In genomic region chr19:41127801-41128300, GRCh38 we compare ENCODE assay signal across 9 cellular contexts. TPM values are rescaled to one million over a fixed set of nuclear protein-coding genes. Genes with fewer than 3 reads are reported as not detected.
DNase-seq lines count a peak whose midpoint lies in the region; ATAC-seq and TF ChIP-seq lines count a peak whose summit lies in the region.
"Not testable (repeated sequence)": the region's sequence is repeated elsewhere in the genome, so short reads cannot be mapped to it uniquely, and the experiment has no call there.
"Had no signal": no experiment of that assay in that cellular context is flagged by ENCODE, and none has a peak within 500 bp of the region (broad histone marks: within the 10 kb centered on the region; RNA-seq: fewer than 3 reads in every experiment).

No MANE protein-coding gene starts in this region.

- not testable (repeated sequence) for H3K14ac ChIP-seq in H9 (ENCODE audit: insufficient read depth, low read length)

- H3K4me1 Mint-ChIP-seq in H9 (peaks cover 21 to 51% of the 10 kb centered on the region in 2 experiments), WTC11 (peaks cover 29% of the 10 kb centered on the region)
- peaks cover 14% of the 10 kb centered on the region for H3K4me1 Mint-ChIP-seq in activated naive CD8-positive, alpha-beta T cell (ENCODE audit: low read depth)
- H3K4me1 Mint-ChIP-seq in naive thymus-derived CD4-positive, alpha-beta T cell, result peaks cover 12 to 25% (median 20%) of the 10 kb centered on the region in 7 donors

- H3K79me1 ChIP-seq in H9 (ENCODE audit: insufficient read depth, low read depth, low read length, poor library complexity, severe bottlenecking), result not testable (repeated sequence)

- not testable (repeated sequence) for H4K5ac ChIP-seq in H9 (ENCODE audit: insufficient read length, low read depth, low read length)

- H3K9me3 Mint-ChIP-seq in H9; WTC11; activated naive CD8-positive, alpha-beta T cell (ENCODE audit: low read depth); naive thymus-derived CD4-positive, alpha-beta T cell: not testable (repeated sequence)

- H3K4ac ChIP-seq in H9 (ENCODE audit: low read depth, low read length), result not testable (repeated sequence)

- not testable (repeated sequence) for H3K79me2 ChIP-seq in H9 (ENCODE audit: insufficient read depth, low read length)

- not testable (repeated sequence) for H2AFZ ChIP-seq in H9 (ENCODE audit: low read length)

- not testable (repeated sequence) for H3T11ph ChIP-seq in H9 (ENCODE audit: low read length)

- WGBS in H9 (ENCODE audit: extremely low coverage, insufficient read length, low lambda C conversion rate), result no CpG with 5 or more reads among the region's 29 CpGs

- H3K27me3 Mint-ChIP-seq in H9 (ENCODE audit: low read depth), result peaks cover 29% of the 10 kb centered on the region
- H3K27me3 Mint-ChIP-seq in WTC11 (ENCODE audit: low read depth), result peaks cover 29% of the 10 kb centered on the region
- not testable (repeated sequence) for H3K27me3 Mint-ChIP-seq in activated naive CD8-positive, alpha-beta T cell
- H3K27me3 Mint-ChIP-seq in naive thymus-derived CD4-positive, alpha-beta T cell, result peaks cover 0 to 37% (median 0%) of the 10 kb centered on the region in 5 donors

- H3K27me3 ChIP-seq in AG04450 (ENCODE audit: control insufficient read depth, insufficient read depth, low read length), result peaks cover 14% of the 10 kb centered on the region
- H3K27me3 ChIP-seq in H9 (ENCODE audit: insufficient read depth, low read length); naive thymus-derived CD4-positive, alpha-beta T cell (ENCODE audit: control insufficient read depth in 2 of 2, insufficient read depth in 2 of 2, low read length in 2 of 2): not testable (repeated sequence)

- H3K23me2 ChIP-seq in H9 (ENCODE audit: insufficient read length, low read depth, low read length, poor library complexity, severe bottlenecking), result not testable (repeated sequence)

- not testable (repeated sequence) for H4K20me1 ChIP-seq in H9 (ENCODE audit: control insufficient read depth, insufficient read depth, insufficient read length)

- intact Hi-C loops in naive thymus-derived CD4-positive, alpha-beta T cell (cut with micrococcal nuclease), result loop anchor here (1.0 to 5.0 kb wide), 6 partner anchors 16 to 466 kb away; no protein-coding TSS in a partner anchor

- TF ChIP-seq CTCF in AG04450 (IDR thresholded peaks at IDR 0.05; ENCODE audit: low read depth, low read length), result peak; percentile 35
- peak; percentile 61 for TF ChIP-seq CTCF in H9 (conservative IDR thresholded peaks at IDR 0.05)
- not testable (repeated sequence) for TF ChIP-seq CTCF in WTC11 (IDR thresholded peaks at IDR 0.05); foreskin fibroblast (IDR thresholded peaks at IDR 0.05; ENCODE audit: low read depth, low read length)

- CTCF ChIA-PET in AG04450 (lab: Charles Lee), result interaction anchor here (0.7 to 1.9 kb wide), 4 partner anchors 10 to 134 kb away, joined by 3 to 8 read pairs (median 4); no protein-coding TSS in a partner anchor
- CTCF ChIA-PET in WTC11 (lab: Charles Lee), result interaction anchor here (0.7 to 2.7 kb wide), 5 partner anchors 16 to 181 kb away, joined by 3 to 20 read pairs (median 6); partner anchors contain the start of gene HNRNPUL1
- CTCF ChIA-PET in naive thymus-derived CD4-positive, alpha-beta T cell (lab: Charles Lee), result interaction anchor here (1.5 kb wide), 1 partner anchor 16 kb away, joined by 11 read pairs; no protein-coding TSS in a partner anchor

- H3K4me1 ChIP-seq in H9 (ENCODE audit: insufficient read depth, low read length), result not testable (repeated sequence)
- peaks cover 15 to 16% of the 10 kb centered on the region in 2 donors for H3K4me1 ChIP-seq in naive thymus-derived CD4-positive, alpha-beta T cell (ENCODE audit: control insufficient read depth in 2 of 2, insufficient read depth in 2 of 2, low read length in 2 of 2)

- peak; percentile 89 for ATAC-seq in WTC11
- ATAC-seq in naive thymus-derived CD4-positive, alpha-beta T cell, result peak; percentile 90

- 0 out of 2 replicates have a peak overlapping the region, but pooled peaks have one; percentile 22 for H3K4me3 ChIP-seq in AG04450 (ENCODE audit: low read depth, low read length)
- H3K4me3 ChIP-seq in foreskin fibroblast (ENCODE audit: low read depth in 1 of 2, low read length in 2 of 2), result not testable (repeated sequence)
- peak overlapping the region; percentile 41 for H3K4me3 ChIP-seq in naive thymus-derived CD4-positive, alpha-beta T cell (ENCODE audit: low read length)

- not testable (repeated sequence) for H2AK5ac ChIP-seq in H9 (ENCODE audit: insufficient read length, low read length)

- not testable (repeated sequence) for H3K9me3 ChIP-seq in AG04450 (ENCODE audit: control insufficient read depth, insufficient read depth, low read length); H9 (ENCODE audit: control insufficient read depth, low read depth, low read length); naive thymus-derived CD4-positive, alpha-beta T cell (ENCODE audit: control insufficient read depth in 2 of 3, low read length in 3 of 3)

- H3K4me3 Mint-ChIP-seq in H9, result peak overlapping the region; percentile 29 to 72; a peak in 4 of 5 replicates
- H3K4me3 Mint-ChIP-seq in WTC11, result peak overlapping the region; percentile 52
- peak overlapping the region; percentile 74 for H3K4me3 Mint-ChIP-seq in activated naive CD8-positive, alpha-beta T cell
- H3K4me3 Mint-ChIP-seq in naive thymus-derived CD4-positive, alpha-beta T cell, result peak overlapping the region; percentile 78 to 88 (median 83)

- DNase-seq in AG04450 (ENCODE audit: low read depth, low spot score), result not testable (repeated sequence)
- DNase-seq in H9, result peak; percentile 82
- DNase-seq in NCI-H345 (lab: John Stamatoyannopoulos, UW), result peak; percentile 19
- peak; percentile 78 for DNase-seq in WTC11 (ENCODE audit: low spot score)
- peak; percentile 43 to 88 for DNase-seq in foreskin fibroblast
- DNase-seq in naive thymus-derived CD4-positive, alpha-beta T cell, result peak; percentile 52 to 71 (median 67)
- peak; percentile 63 to 88 for DNase-seq in stimulated activated CD4-positive, alpha-beta T cell treated with anti-CD3 and anti-CD28 coated beads, Interleukin-4, amount 100 ng/mL, for 48 hours (ENCODE audit: low read depth in 2 of 2)

- H3K27ac Mint-ChIP-seq in H9, result peak overlapping the region; percentile 68 to 86 (median 85); a peak in 6 of 7 replicates
- peak overlapping the region; percentile 71 for H3K27ac Mint-ChIP-seq in WTC11
- peak overlapping the region; percentile 37 for H3K27ac Mint-ChIP-seq in activated naive CD8-positive, alpha-beta T cell
- peak overlapping the region; percentile 40 to 96 (median 84) for H3K27ac Mint-ChIP-seq in naive thymus-derived CD4-positive, alpha-beta T cell

- H2BK20ac ChIP-seq in H9 (ENCODE audit: low read depth, low read length, poor library complexity, severe bottlenecking), result not testable (repeated sequence)

- H3K9ac ChIP-seq in H9 (ENCODE audit: extremely low read depth, insufficient read length, low read length), result not testable (repeated sequence)

- not testable (repeated sequence) for H2BK120ac ChIP-seq in H9 (ENCODE audit: low read depth, low read length, poor library complexity, severe bottlenecking)

- not testable (repeated sequence) for H2BK5ac ChIP-seq in H9 (ENCODE audit: insufficient read length, low read length)

- H4K8ac ChIP-seq in H9 (replicated peaks; ENCODE audit: insufficient read length, low read depth, low read length), result not testable (repeated sequence)

- H3K4me2 ChIP-seq in H9 (ENCODE audit: insufficient read depth, insufficient read length, low read length), result not testable (repeated sequence)

- H2BK15ac ChIP-seq in H9 (ENCODE audit: low read depth, low read length), result not testable (repeated sequence)

- POLR2A ChIA-PET in AG04450 (lab: Yijun Ruan, JAX); WTC11 (lab: Charles Lee); naive thymus-derived CD4-positive, alpha-beta T cell (lab: Charles Lee): not testable (repeated sequence)

- peak overlapping the region; percentile 79 for H3K18ac ChIP-seq in H9 (ENCODE audit: insufficient read length, low read depth, low read length)

- not testable (repeated sequence) for H2BK12ac ChIP-seq in H9 (ENCODE audit: insufficient read length, low read depth, low read length)

- not testable (repeated sequence) for H4K91ac ChIP-seq in H9 (ENCODE audit: insufficient read length, low read depth, low read length)

- H3K36me3 ChIP-seq in naive thymus-derived CD4-positive, alpha-beta T cell (ENCODE audit: control insufficient read depth in 2 of 3, insufficient read depth in 3 of 3, low read length in 3 of 3), result not testable (repeated sequence)

- H3K27ac ChIP-seq in AG04450 (ENCODE audit: low read depth, low read length), result peak overlapping the region; percentile 2
- H3K27ac ChIP-seq in H9 (ENCODE audit: insufficient read length, low read depth, low read length), result not testable (repeated sequence)
- H3K27ac ChIP-seq in naive thymus-derived CD4-positive, alpha-beta T cell (ENCODE audit: low read depth, low read length), result peak overlapping the region; percentile 45

- H3K23ac ChIP-seq in H9 (ENCODE audit: insufficient read length, low read depth, low read length), result not testable (repeated sequence)

- H3K36me3 Mint-ChIP-seq in H9 (ENCODE audit: insufficient read depth in 1 of 3, low read depth in 3 of 3); WTC11; activated naive CD8-positive, alpha-beta T cell; naive thymus-derived CD4-positive, alpha-beta T cell: not testable (repeated sequence)

- not testable (repeated sequence) for H3K56ac ChIP-seq in H9 (ENCODE audit: insufficient read length, low read depth, low read length)

TF ChIP-seq in WTC11, 78 proteins besides CTCF, POLR2A, EP300 and RAD21:
- TF ChIP-seq SP1 (CRISPR knock-in tag; conservative IDR thresholded peaks at IDR 0.05) (0 out of 2 replicates have a peak, but pooled peaks have one; percentile 28), MAX (CRISPR knock-in tag; IDR thresholded peaks at IDR 0.05) (0 out of 2 replicates have a peak, but pooled peaks have one; percentile 15)

RNA-seq across cellular contexts. Expression of gene CYP2F1, which starts 13.6 kb away (rescaled TPM):
- polyA plus RNA-seq in AG04450 (2011; rRNA removed), result not detected in 2 replicates
- not detected in 2 replicates for polyA minus RNA-seq in AG04450 (2011; rRNA and poly(A)+ RNA removed)
- total RNA-seq in H9 (2021) (0.63 TPM in 1 of 2 replicates, not detected in the other), WTC11 (2021) (0.24 to 1.3 TPM (median 0.30 TPM) in 3 replicates)
- 1 to 10 TPM in 1 of 5 experiments, under 1 TPM in 2, not detected in 2; 0.32 to 1.1 (median 0.96) TPM for total RNA-seq in naive thymus-derived CD4-positive, alpha-beta T cell
- not detected for polyA plus RNA-seq in naive thymus-derived CD4-positive, alpha-beta T cell
- total RNA-seq: OCI-LY7 had no signal

RNA-seq across cellular contexts. Expression of gene CYP2A13, which starts 39.6 kb away (rescaled TPM):
- polyA plus RNA-seq in AG04450 (2011; rRNA removed), result not detected in 2 replicates
- not detected in 2 replicates for polyA minus RNA-seq in AG04450 (2011; rRNA and poly(A)+ RNA removed)
- total RNA-seq in H9 (2021) (0.63 and 0.72 TPM in 2 replicates), WTC11 (2021) (0.32 to 0.53 TPM (median 0.48 TPM) in 3 replicates)
- not detected for total RNA-seq in naive thymus-derived CD4-positive, alpha-beta T cell
- not detected for polyA plus RNA-seq in naive thymus-derived CD4-positive, alpha-beta T cell
- total RNA-seq: OCI-LY7 had no signal
